ENCODE assay signal across 2 cellular contexts in genomic region chr15:71367737-71368136, GRCh38.
DNase-seq lines count a peak whose midpoint lies in the region; TF ChIP-seq lines count a peak whose summit lies in the region.
"Not testable (repeated sequence)": the region's sequence is repeated elsewhere in the genome, so short reads cannot be mapped to it uniquely, and the experiment has no call there.

No MANE protein-coding gene starts in this region.

- not testable (repeated sequence) for H3K36me3 ChIP-seq in HEK293 (ENCODE audit: control insufficient read depth in 2 of 2, insufficient read depth in 1 of 2, low read length in 2 of 2); ascending aorta

- not testable (repeated sequence) for H3K9me3 ChIP-seq in HEK293 (ENCODE audit: control insufficient read depth, insufficient read depth, low read depth, low read length); ascending aorta

- intact Hi-C loops in ascending aorta (cut with DNase I) = not testable (repeated sequence)

- H3K4me3 ChIP-seq in HEK293 (ENCODE audit: low read depth, low read length); ascending aorta: not testable (repeated sequence)

- CTCF ChIA-PET in HEK293 (lab: Yijun Ruan, JAX) = not testable (repeated sequence)

- H3K27ac ChIP-seq in HEK293 (ENCODE audit: extremely low read depth, low read depth, low read length) = not testable (repeated sequence)
- peak overlapping the region; percentile 67 to 72 for H3K27ac ChIP-seq in ascending aorta

- not testable (repeated sequence) for H3K27me3 ChIP-seq in ascending aorta

- peaks cover 25% of the 10 kb centered on the region for H3K4me1 ChIP-seq in HEK293 (ENCODE audit: control insufficient read depth, insufficient read depth, low read length)
- not testable (repeated sequence) for H3K4me1 ChIP-seq in ascending aorta

- not testable (repeated sequence) for DNase-seq in ascending aorta (ENCODE audit: low spot score in 2 of 2)

- not testable (repeated sequence) for TF ChIP-seq CTCF in HEK293 (tag by site-specific recombination; IDR thresholded peaks at IDR 0.05); ascending aorta (IDR thresholded peaks at IDR 0.05)

- POLR2A ChIA-PET in HEK293 (lab: Yijun Ruan, JAX) = not testable (repeated sequence)

TF ChIP-seq in HEK293, 187 proteins besides CTCF, POLR2A, EP300 and RAD21:
- peak; percentile 56 for TF ChIP-seq SCRT2 (tag by site-specific recombination; IDR thresholded peaks at IDR 0.05)
- TF ChIP-seq PRDM4 (tag by site-specific recombination; IDR thresholded peaks at IDR 0.05) = peak; percentile 23; the same call in 1 of the 2 replicates
- peak; percentile 92 for TF ChIP-seq ZNF184 (tag by site-specific recombination; IDR thresholded peaks at IDR 0.05)
